In the genomic region with DNA sequence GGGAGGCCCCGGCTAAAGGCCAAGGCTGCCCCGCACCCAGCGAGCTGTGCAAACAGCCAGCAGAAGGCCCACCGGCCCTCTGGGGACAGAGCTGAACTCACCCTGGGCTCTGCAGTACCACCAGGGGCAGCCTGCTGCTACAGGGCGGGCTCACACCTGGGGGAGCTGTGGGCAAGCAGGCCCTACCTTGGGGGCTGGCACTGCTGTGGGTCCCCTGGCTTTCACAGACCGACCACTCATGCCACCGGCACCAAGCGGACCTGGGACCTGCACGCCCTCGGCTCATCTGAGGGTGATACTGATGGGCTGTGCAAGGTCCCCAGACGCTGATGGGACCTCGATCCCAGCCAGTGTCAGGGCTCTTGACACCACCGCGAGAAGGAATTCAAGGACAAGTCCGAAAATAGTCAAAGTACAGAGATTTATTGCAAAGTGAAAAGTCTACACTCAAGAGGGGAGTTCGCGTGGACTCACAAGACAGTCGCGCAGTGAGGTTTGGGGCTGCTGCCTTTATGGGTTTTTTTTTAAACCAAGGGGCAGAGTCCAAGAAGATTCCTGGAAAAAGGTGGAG, we compare ENCODE assay signal across 15 cellular contexts.
A peak's percentile ranks its signal among the peaks of the same experiment; 100 is the strongest.
DNase-seq lines count a peak whose midpoint lies in the region; ATAC-seq, FAIRE-seq and TF ChIP-seq lines count a peak whose summit lies in the region.
"Had no signal": no experiment of that assay in that cellular context is flagged by ENCODE, and none has a peak within 500 bp of the region (broad histone marks: within the 10 kb centered on the region; RNA-seq: fewer than 3 reads in every experiment).

No MANE protein-coding gene starts in this region.

- 59% methylated on average over 16 of the region's 19 CpGs for WGBS in GM12878 (ENCODE audit: insufficient coverage, insufficient replicate concordance, low lambda C conversion rate, missing lambda C conversion rate)
- WGBS in HepG2 (ENCODE audit: low lambda C conversion rate), result under 1% methylated on average over 14 of the region's 19 CpGs
- 90% methylated on average over 14 of the region's 19 CpGs for WGBS in suprapubic skin
- WGBS in tibial nerve, 2 donors, result 77 to 78% methylated on average over 16 to 18 of the region's 19 CpGs

- FAIRE-seq in GM12878 (lab: Jason Lieb, UNC) (no peak), HepG2 (lab: Jason Lieb, UNC) (no peak)

- RAD21 ChIA-PET in GM12878 (lab: Charles Lee; ENCODE audit: unreplicated experiment), result interaction anchor here (1.3 kb wide), 1 partner anchor 125 kb away, joined by 3 read pairs; no protein-coding TSS in a partner anchor

- no peaks in the 10 kb centered on the region for H3K36me3 Mint-ChIP-seq in activated naive CD4-positive, alpha-beta T cell treated with anti-CD3 and anti-CD28 coated beads, Interleukin-2, amount 50 U/mL, for 24 hours
- H3K36me3 Mint-ChIP-seq: activated naive CD8-positive, alpha-beta T cell treated with anti-CD3 and anti-CD28 coated beads for 36 hours had no signal

- DNase-seq in activated naive CD4-positive, alpha-beta T cell treated with Interleukin-2 at 50 U/mL for 16 hours, result no peak
- DNase-seq in GM12878 (ENCODE audit: low read depth, low spot score) (no peak), HepG2 (ENCODE audit: low spot score) (peak; percentile 89), suprapubic skin (ENCODE audit: low spot score in 2 of 2) (peak; percentile 62 to 74), tibial nerve (ENCODE audit: low spot score in 2 of 2) (no peak), hippocampal formation (lab: John Stamatoyannopoulos, UW) (no peak)
- DNase-seq: activated naive CD8-positive, alpha-beta T cell treated with anti-CD3 and anti-CD28 coated beads for 36 hours; NCI-H345; T1000; testis had no signal

- intact Hi-C loops in GM12878 (cut with micrococcal nuclease; ENCODE audit: unreplicated experiment) (no loop called here), HepG2 (cut with micrococcal nuclease; ENCODE audit: unreplicated experiment) (loop anchor here (2.0 to 10.0 kb wide), 2 partner anchors 29 to 61 kb away; a partner anchor contains a TSS)

- no peak for TF ChIP-seq POLR2A in GM12878 (IDR thresholded peaks at IDR 0.05; ENCODE audit: low read depth, low read length)
- TF ChIP-seq POLR2A in HepG2 (IDR thresholded peaks at IDR 0.05; ENCODE audit: insufficient read depth in 1 of 2, low read depth in 2 of 2, low read length in 2 of 2), result no peak; a peak in 1 of 4 replicates
- no peak for TF ChIP-seq POLR2A in suprapubic skin (IDR thresholded peaks at IDR 0.05)
- no peak for TF ChIP-seq POLR2A in tibial nerve (IDR thresholded peaks at IDR 0.05)

- H3K79me2 ChIP-seq in GM12878 (ENCODE audit: control insufficient read depth, insufficient read depth, low read length), result no peaks in the 10 kb centered on the region
- no peaks in the 10 kb centered on the region for H3K79me2 ChIP-seq in HepG2 (ENCODE audit: insufficient read depth, low read length)
- H3K79me2 ChIP-seq: parathyroid adenoma had no signal

- peak; percentile 35 for ATAC-seq in GM12878
- ATAC-seq in HepG2, result peak; percentile 92
- ATAC-seq in HG03342 (IDR thresholded peaks at IDR 0.05; ENCODE audit: unreplicated experiment), result no peak

- H3K9me3 ChIP-seq in GM12878 (replicated peaks; ENCODE audit: control insufficient read depth, insufficient read depth, low read length) (no peaks in the 10 kb centered on the region; the same call in 2 of the 3 replicates), HepG2 (ENCODE audit: low read length) (no peaks in the 10 kb centered on the region), suprapubic skin (no peaks in the 10 kb centered on the region), tibial nerve (no peaks in the 10 kb centered on the region)
- H3K9me3 ChIP-seq: gastroesophageal sphincter, testis had no signal

- H3K9me3 Mint-ChIP-seq in activated naive CD4-positive, alpha-beta T cell treated with anti-CD3 and anti-CD28 coated beads, Interleukin-2, amount 50 U/mL, for 24 hours, result no peaks in the 10 kb centered on the region
- H3K9me3 Mint-ChIP-seq: activated naive CD8-positive, alpha-beta T cell treated with anti-CD3 and anti-CD28 coated beads for 36 hours had no signal

- H3K27ac ChIP-seq in GM12878 (ENCODE audit: control insufficient read depth, insufficient read depth) (no peak overlapping the region), HepG2 (ENCODE audit: extremely low read length, insufficient read depth, low read length) (peak overlapping the region; percentile 93), suprapubic skin (no peak overlapping the region), tibial nerve (no peak overlapping the region)
- H3K27ac ChIP-seq: parathyroid adenoma, testis had no signal

- H4K20me1 ChIP-seq in GM12878 (ENCODE audit: control insufficient read depth, insufficient read depth), result no peaks in the 10 kb centered on the region
- H4K20me1 ChIP-seq in HepG2 (ENCODE audit: insufficient read depth, low read length), result no peaks in the 10 kb centered on the region

- H3K4me1 Mint-ChIP-seq in activated naive CD4-positive, alpha-beta T cell treated with anti-CD3 and anti-CD28 coated beads, Interleukin-2, amount 50 U/mL, for 24 hours, result peaks cover 8% of the 10 kb centered on the region

- H3K36me3 ChIP-seq in GM12878 (ENCODE audit: control insufficient read depth in 2 of 2, insufficient read depth in 2 of 2, low read length in 1 of 2) (no peaks in the 10 kb centered on the region), HepG2 (replicated peaks in 1 of 2; ENCODE audit: control insufficient read depth in 1 of 2, insufficient read depth in 2 of 2, low read length in 2 of 2) (no peaks in the 10 kb centered on the region), suprapubic skin (no peaks in the 10 kb centered on the region), tibial nerve (no peaks in the 10 kb centered on the region)
- H3K36me3 ChIP-seq: gastroesophageal sphincter had no signal

- H3K27me3 ChIP-seq in GM12878 (replicated peaks in 1 of 2; ENCODE audit: control insufficient read depth in 2 of 2, insufficient read depth in 2 of 2, low read length in 1 of 2) (peaks cover 3 to 5% of the 10 kb centered on the region in 2 experiments; a peak in 3 of 4 replicates), HepG2 (ENCODE audit: control insufficient read depth in 1 of 2, insufficient read depth in 2 of 2, low read length in 2 of 2) (peaks cover 0 to 16% of the 10 kb centered on the region in 2 experiments; a peak in 1 of 5 replicates), suprapubic skin (no peaks in the 10 kb centered on the region), tibial nerve (no peaks in the 10 kb centered on the region)
- H3K27me3 ChIP-seq: gastroesophageal sphincter, testis had no signal

- H3K4me2 ChIP-seq in GM12878 (ENCODE audit: control insufficient read depth, insufficient read depth) (no peak overlapping the region), HepG2 (ENCODE audit: low read depth, low read length) (peak overlapping the region; percentile 97)

- no peak overlapping the region for H3K4me3 ChIP-seq in GM12878
- H3K4me3 ChIP-seq in HepG2 (replicated peaks in 1 of 3; ENCODE audit: insufficient read depth in 1 of 3, low read depth in 2 of 3, low read length in 3 of 3), result peak overlapping the region; percentile 38 to 65 (median 57)
- H3K4me3 ChIP-seq in suprapubic skin, result no peak overlapping the region
- no peak overlapping the region for H3K4me3 ChIP-seq in tibial nerve
- H3K4me3 ChIP-seq: gastroesophageal sphincter, lung, testis had no signal

- in situ Hi-C loops in GM12878 (cut with MboI) (no loop called here), HepG2 (cut with HindIII; ENCODE audit: extremely low pct_ligation_motif_present, low pct_unique_long_range_greater_than_20kb) (no loop called here)

- H3K4me1 ChIP-seq in GM12878 (ENCODE audit: control insufficient read depth, insufficient read depth, low read length) (no peaks in the 10 kb centered on the region), HepG2 (ENCODE audit: insufficient read depth, low read length) (peaks cover 83% of the 10 kb centered on the region), suprapubic skin (peaks cover 28% of the 10 kb centered on the region), tibial nerve (peaks cover 0 to 18% (median 3%) of the 10 kb centered on the region in 4 donors)
- H3K4me1 ChIP-seq: parathyroid adenoma, testis had no signal

- no peak overlapping the region for H3K4me3 Mint-ChIP-seq in activated naive CD4-positive, alpha-beta T cell treated with anti-CD3 and anti-CD28 coated beads, Interleukin-2, amount 50 U/mL, for 24 hours
- H3K4me3 Mint-ChIP-seq: activated naive CD8-positive, alpha-beta T cell treated with anti-CD3 and anti-CD28 coated beads for 36 hours had no signal

- H3K27me3 Mint-ChIP-seq in activated naive CD4-positive, alpha-beta T cell treated with anti-CD3 and anti-CD28 coated beads, Interleukin-2, amount 50 U/mL, for 24 hours, result peaks cover 16% of the 10 kb centered on the region

- no peak overlapping the region for H2AFZ ChIP-seq in GM12878 (ENCODE audit: control insufficient read depth, low read depth, low read length)
- no peak overlapping the region for H2AFZ ChIP-seq in HepG2 (ENCODE audit: low read length)
- H2AFZ ChIP-seq: parathyroid adenoma had no signal

- TF ChIP-seq CTCF in GM12878 (IDR thresholded peaks at IDR 0.05 in 2 of 3, conservative IDR thresholded peaks at IDR 0.05 in 1 of 3; ENCODE audit: control insufficient read depth in 2 of 3, extremely low read depth in 1 of 3, insufficient read depth in 1 of 3, low read depth in 3 of 3, low read length in 3 of 3) (no peak), HepG2 (CRISPR knock-in tag; IDR thresholded peaks at IDR 0.05) (peak; percentile 90), suprapubic skin (IDR thresholded peaks at IDR 0.05) (no peak), tibial nerve (IDR thresholded peaks at IDR 0.05) (no peak)

- TF ChIP-seq RAD21 in GM12878 (IDR thresholded peaks at IDR 0.05; ENCODE audit: insufficient read depth, low read depth, low read length) (no peak), HepG2 (CRISPR knock-in tag; IDR thresholded peaks at IDR 0.05) (peak; percentile 87)

- BruUV-seq in GM12878 (replicated peaks; lab: Mats Ljungman, UMichigan), result no TSS peak
- BruUV-seq in HepG2 (replicated peaks; lab: Mats Ljungman, UMichigan), result no TSS peak

- SMC1A ChIA-PET in GM12878 (lab: Charles Lee; ENCODE audit: uncharacterized antibody, unreplicated experiment), result no interaction called here

- no peak overlapping the region for H3K9ac ChIP-seq in GM12878 (ENCODE audit: control insufficient read depth, insufficient read depth, low read length)
- peak overlapping the region; percentile 78 for H3K9ac ChIP-seq in HepG2 (ENCODE audit: insufficient read depth, low read depth, low read length)
- H3K9ac ChIP-seq: parathyroid adenoma had no signal

- peak overlapping the region; percentile 59 for H3K27ac Mint-ChIP-seq in activated naive CD4-positive, alpha-beta T cell treated with anti-CD3 and anti-CD28 coated beads, Interleukin-2, amount 50 U/mL, for 24 hours
- H3K27ac Mint-ChIP-seq: activated naive CD8-positive, alpha-beta T cell treated with anti-CD3 and anti-CD28 coated beads for 36 hours had no signal

- no peak for TF ChIP-seq EP300 in GM12878 (IDR thresholded peaks at IDR 0.05; ENCODE audit: borderline replicate concordance in 1 of 2, control insufficient read depth in 1 of 2, low read depth in 2 of 2, low read length in 2 of 2)
- peak in 1 of 2 experiments; percentile 83; a peak in 3 of 4 replicates for TF ChIP-seq EP300 in HepG2 (IDR thresholded peaks at IDR 0.05; ENCODE audit: low read depth in 2 of 2, low read length in 2 of 2)
- peak; percentile 73 for TF ChIP-seq EP300 in HepG2 (CRISPR knock-in tag; IDR thresholded peaks at IDR 0.05; ENCODE audit: borderline replicate concordance)
- no peak for TF ChIP-seq EP300 in suprapubic skin (IDR thresholded peaks at IDR 0.05)
- TF ChIP-seq EP300 in tibial nerve (IDR thresholded peaks at IDR 0.05), result no peak

- CTCF ChIA-PET in GM12878 (lab: Yijun Ruan, JAX) (interaction anchor here (3.9 kb wide), 1 partner anchor 124 kb away, joined by 14 read pairs; no protein-coding TSS in a partner anchor), HepG2 (lab: Yijun Ruan, JAX; ENCODE audit: low intra/inter-chr PET ratio, low total read pairs) (interaction anchor here (0.9 kb wide), 1 partner anchor 13 kb away, joined by 3 read pairs; no protein-coding TSS in a partner anchor)

- POLR2A ChIA-PET in GM12878 (lab: Charles Lee) (no interaction called here), HepG2 (lab: Yijun Ruan, JAX) (interaction anchor here (0.6 to 7.0 kb wide), 23 partner anchors 9 to 295 kb away, joined by 3 to 141 read pairs (median 6); a partner anchor contains a TSS)

Comparison
In these comparisons a context has a peak if more than half of its experiments do, and no peak if none do; other contexts are left out.
1. DNase-seq: peak in HepG2 (single experiment) and suprapubic skin (2 of 2); none in activated naive CD4-positive, alpha-beta T cell treated with Interleukin-2 at 50 U/mL for 16 hours (single experiment), GM12878 (single experiment), tibial nerve (0 of 2) and hippocampal formation (0 of 2).
2. H3K4me3 ChIP-seq: peak in HepG2 (3 of 3); none in GM12878 (single experiment), suprapubic skin (single experiment) and tibial nerve (0 of 4).